22 cellular contexts compared by ENCODE assay signal in genomic region chr3:157111578-157111977, GRCh38. TPM values are rescaled to one million over a fixed set of nuclear protein-coding genes. Genes with fewer than 3 reads are reported as not detected.
DNase-seq lines count a peak whose midpoint lies in the region; ATAC-seq, FAIRE-seq and TF ChIP-seq lines count a peak whose summit lies in the region.
"Had no signal": no experiment of that assay in that cellular context is flagged by ENCODE, and none has a peak within 500 bp of the region (broad histone marks: within the 10 kb centered on the region; RNA-seq: fewer than 3 reads in every experiment).

No MANE protein-coding gene starts in this region.

- H3K4me3 Mint-ChIP-seq in chondrocyte (ENCODE audit: unreplicated experiment), result no peak overlapping the region

- peaks cover 3% of the 10 kb centered on the region for H3K4me1 Mint-ChIP-seq in chondrocyte (ENCODE audit: low read depth)

- H3K27me3 ChIP-seq in fibroblast of lung (ENCODE audit: control insufficient read depth, insufficient read depth, low read length), result no peaks in the 10 kb centered on the region
- H3K27me3 ChIP-seq in muscle layer of colon (ENCODE audit: control insufficient read depth in 1 of 2, insufficient read depth in 2 of 2, low read length in 2 of 2), result no peaks in the 10 kb centered on the region
- H3K27me3 ChIP-seq in HepG2 (ENCODE audit: control insufficient read depth in 1 of 2, insufficient read depth in 2 of 2, low read length in 2 of 2), result no peaks in the 10 kb centered on the region
- H3K27me3 ChIP-seq: BLaER1 had no signal

- H3K9me3 ChIP-seq in fibroblast of lung (ENCODE audit: control insufficient read depth, insufficient read depth, low read depth, low read length) (no peaks in the 10 kb centered on the region), muscle layer of colon (ENCODE audit: low read length) (no peaks in the 10 kb centered on the region), HepG2 (ENCODE audit: low read length) (no peaks in the 10 kb centered on the region)
- H3K9me3 ChIP-seq: BLaER1 had no signal

- POLR2A ChIA-PET in HepG2 (lab: Yijun Ruan, JAX), result interaction anchor here (1.6 to 14.4 kb wide), 2 partner anchors 17 to 24 kb away, joined by 3 to 166 read pairs; no protein-coding TSS in a partner anchor

- BruUV-seq in HepG2 (replicated peaks; lab: Mats Ljungman, UMichigan), result no TSS peak

- CTCF ChIA-PET in HepG2 (lab: Yijun Ruan, JAX; ENCODE audit: low intra/inter-chr PET ratio, low total read pairs), result no interaction called here

- WGBS in HepG2 (ENCODE audit: low lambda C conversion rate), result 84% methylated on average over 2 of the region's 3 CpGs

- ATAC-seq in HepG2, result no peak
- ATAC-seq: GM12878 had no signal

- DNase-seq in HCEC 1CT, result peak; percentile 30
- DNase-seq in OCI-M1 (lab: John Stamatoyannopoulos, UW), result peak; percentile 36
- DNase-seq in fibroblast of lung (ENCODE audit: low read depth in 2 of 2), result peak; percentile 42 to 58
- no peak for DNase-seq in HepG2 (ENCODE audit: low spot score)
- DNase-seq in C1 segment of cervical spinal cord (lab: John Stamatoyannopoulos, UW), result no peak
- DNase-seq in activated CD4-positive, alpha-beta T cell treated with anti-CD3 and anti-CD28 coated beads for 1 hour, result no peak
- no peak for DNase-seq in chondrocyte (ENCODE audit: low spot score)
- DNase-seq: DND-41, GM23248, MV-4-11, NCI-H1417, NCI-H1930, NCI-H446, NCI-H774, SHP77 had no signal

- H3K9ac ChIP-seq in fibroblast of lung (ENCODE audit: insufficient read depth, low read length), result no peak overlapping the region
- no peak overlapping the region for H3K9ac ChIP-seq in muscle layer of colon (ENCODE audit: low read length)
- H3K9ac ChIP-seq in HepG2 (ENCODE audit: insufficient read depth, low read depth, low read length), result no peak overlapping the region
- H3K9ac ChIP-seq: BLaER1, GM23248 had no signal

- intact Hi-C loops in HepG2 (cut with micrococcal nuclease; ENCODE audit: unreplicated experiment), result no loop called here

- no peak for FAIRE-seq in HepG2 (lab: Jason Lieb, UNC)
- FAIRE-seq: A204.1, G401.6, GM12878, HTR-8/SVneo had no signal

- in situ Hi-C loops in HepG2 (cut with HindIII; ENCODE audit: extremely low pct_ligation_motif_present, low pct_unique_long_range_greater_than_20kb), result no loop called here

- H3K27me3 Mint-ChIP-seq in chondrocyte (ENCODE audit: low read depth), result no peaks in the 10 kb centered on the region

- H3K4me3 ChIP-seq in fibroblast of lung (replicated peaks in 1 of 4; ENCODE audit: control extremely low read depth in 1 of 4, insufficient read depth in 1 of 4, low read depth in 3 of 4, low read length in 4 of 4) (no peak overlapping the region), muscle layer of colon (ENCODE audit: low read depth in 1 of 2, low read length in 2 of 2) (no peak overlapping the region), HepG2 (replicated peaks in 1 of 3; ENCODE audit: insufficient read depth in 1 of 3, low read depth in 2 of 3, low read length in 3 of 3) (no peak overlapping the region)
- H3K4me3 ChIP-seq: BLaER1, GM12878, GM23248 had no signal

- no peak overlapping the region for H3K27ac Mint-ChIP-seq in chondrocyte (ENCODE audit: unreplicated experiment)

- no peaks in the 10 kb centered on the region for H4K20me1 ChIP-seq in fibroblast of lung (ENCODE audit: control insufficient read depth, extremely low read depth, insufficient read depth, low read length)
- no peaks in the 10 kb centered on the region for H4K20me1 ChIP-seq in HepG2 (ENCODE audit: insufficient read depth, low read length)
- H4K20me1 ChIP-seq: BLaER1 had no signal

- H3K9me3 Mint-ChIP-seq in chondrocyte (ENCODE audit: low read depth), result no peaks in the 10 kb centered on the region

- no peak for TF ChIP-seq POLR2A in HepG2 (IDR thresholded peaks at IDR 0.05; ENCODE audit: insufficient read depth in 1 of 2, low read depth in 2 of 2, low read length in 2 of 2)

- H3K36me3 ChIP-seq in fibroblast of lung (ENCODE audit: control insufficient read depth, insufficient read depth, low read length) (no peaks in the 10 kb centered on the region), muscle layer of colon (ENCODE audit: insufficient read depth, low read length) (no peaks in the 10 kb centered on the region), HepG2 (replicated peaks in 1 of 2; ENCODE audit: control insufficient read depth in 1 of 2, insufficient read depth in 2 of 2, low read length in 2 of 2) (no peaks in the 10 kb centered on the region)
- H3K36me3 ChIP-seq: BLaER1 had no signal

- no peak overlapping the region for H3K4me2 ChIP-seq in fibroblast of lung (ENCODE audit: extremely low read depth, insufficient read depth, low read length)
- no peak overlapping the region for H3K4me2 ChIP-seq in HepG2 (ENCODE audit: low read depth, low read length)
- H3K4me2 ChIP-seq: BLaER1 had no signal

- H3K79me2 ChIP-seq in fibroblast of lung (ENCODE audit: control insufficient read depth, insufficient read depth, low read length) (no peaks in the 10 kb centered on the region), HepG2 (ENCODE audit: insufficient read depth, low read length) (no peaks in the 10 kb centered on the region)

- H3K36me3 Mint-ChIP-seq in chondrocyte (ENCODE audit: low read depth), result no peaks in the 10 kb centered on the region

- H3K27ac ChIP-seq in fibroblast of lung (ENCODE audit: insufficient read depth, low read length) (no peak overlapping the region), muscle layer of colon (ENCODE audit: low read depth, low read length) (peak overlapping the region; percentile 53), HepG2 (ENCODE audit: extremely low read length, insufficient read depth, low read length) (no peak overlapping the region)
- H3K27ac ChIP-seq: BLaER1, GM23248, HL-60 had no signal

- TF ChIP-seq RAD21 in HepG2 (CRISPR knock-in tag; IDR thresholded peaks at IDR 0.05), result no peak

- H3K4me1 ChIP-seq in fibroblast of lung (ENCODE audit: control insufficient read depth, extremely low read depth, insufficient read depth, low read length) (peaks cover 4% of the 10 kb centered on the region), muscle layer of colon (ENCODE audit: insufficient read depth, low read length) (peaks cover 46% of the 10 kb centered on the region), HepG2 (ENCODE audit: insufficient read depth, low read length) (peaks cover 53% of the 10 kb centered on the region)
- H3K4me1 ChIP-seq: BLaER1 had no signal

- no peak for TF ChIP-seq CTCF in fibroblast of lung (conservative IDR thresholded peaks at IDR 0.05 in 1 of 2, IDR thresholded peaks at IDR 0.05 in 1 of 2; ENCODE audit: low read depth in 1 of 2, low read length in 2 of 2)
- no peak for TF ChIP-seq CTCF in HepG2 (CRISPR knock-in tag; IDR thresholded peaks at IDR 0.05)
- TF ChIP-seq CTCF in chondrocyte (IDR thresholded peaks at IDR 0.05), result no peak

- H2AFZ ChIP-seq in fibroblast of lung (ENCODE audit: low read length) (no peak overlapping the region), HepG2 (ENCODE audit: low read length) (no peak overlapping the region)
- H2AFZ ChIP-seq: GM23248 had no signal

- no peak for TF ChIP-seq EP300 in HepG2 (IDR thresholded peaks at IDR 0.05; ENCODE audit: low read depth in 2 of 2, low read length in 2 of 2)
- TF ChIP-seq EP300 in HepG2 (CRISPR knock-in tag; IDR thresholded peaks at IDR 0.05; ENCODE audit: borderline replicate concordance), result no peak

TF ChIP-seq in HepG2, 621 proteins besides CTCF, POLR2A, EP300 and RAD21 (continues in another document):
- TF ChIP-seq NBN (conservative IDR thresholded peaks at IDR 0.05), result no peak
- TF ChIP-seq MTERF4 (CRISPR knock-in tag; IDR thresholded peaks at IDR 0.05), result no peak

RNA-seq across cellular contexts. Expression of gene CCNL1, which starts 48.4 kb away (rescaled TPM):
- total RNA-seq in fibroblast of lung (140 and 219 TPM in 2 replicates), HepG2 (2016; rRNA removed; fragmentation: Illumina TruSeq; extraction: Trizol) (23.5 and 151 TPM in 2 replicates), chondrocyte (63.9 to 73.1 TPM (median 70.0 TPM) in 3 replicates)
- polyA plus RNA-seq in fibroblast of lung (63.8 and 88.2 TPM in 2 replicates), HepG2 (2011; rRNA removed) (303 and 309 TPM in 2 replicates)
- polyA plus RNA-seq in fibroblast of lung (2012), result 27.8 and 35.7 TPM in 2 replicates
- polyA minus RNA-seq in fibroblast of lung (ENCODE audit: low replicate concordance), result 12.2 and 31.2 TPM in 2 replicates
- total RNA-seq in HepG2 (2016; cell fraction: cytosol; rRNA removed; fragmentation: Illumina TruSeq; extraction: Trizol; ENCODE audit: low read depth), result 18.9 and 19.9 TPM in 2 replicates
- 22.0 and 151 TPM in 2 replicates for total RNA-seq in HepG2 (2016; cell fraction: insoluble cytoplasmic fraction; rRNA removed; fragmentation: Illumina TruSeq; extraction: Trizol)
- 19.5 and 22.9 TPM in 2 replicates for total RNA-seq in HepG2 (2016; cell fraction: membrane; rRNA removed; fragmentation: Illumina TruSeq; extraction: Trizol)
- 552 TPM in 2 replicates for total RNA-seq in HepG2 (2016; cell fraction: nucleus; rRNA removed; fragmentation: Illumina TruSeq; extraction: Trizol)
- 35.9 and 39.3 TPM in 2 replicates for polyA plus RNA-seq in HepG2 (2011; cell fraction: cytosol; rRNA removed)
- polyA plus RNA-seq in HepG2 (2011; cell fraction: nucleus; rRNA removed), result 1,033 and 1,155 TPM in 2 replicates
- 118 and 121 TPM in 2 replicates for polyA plus RNA-seq in HepG2 (2012)
- 4.9 and 6.1 TPM in 2 replicates for polyA plus RNA-seq in HepG2 (2016; cell fraction: cytosol; fragmentation: Illumina TruSeq; extraction: Trizol; ENCODE audit: low read depth)
- 26.1 and 28.4 TPM in 2 replicates for polyA plus RNA-seq in HepG2 (2016; cell fraction: insoluble cytoplasmic fraction; fragmentation: Illumina TruSeq; extraction: Trizol; ENCODE audit: low read depth)
- 6.6 and 9.0 TPM in 2 replicates for polyA plus RNA-seq in HepG2 (2016; cell fraction: membrane; fragmentation: Illumina TruSeq; extraction: Trizol; ENCODE audit: low read depth)
- polyA plus RNA-seq in HepG2 (2016; cell fraction: nucleus; fragmentation: Illumina TruSeq; extraction: Trizol; ENCODE audit: insufficient read depth, low read depth), result 607 and 612 TPM in 2 replicates
- polyA minus RNA-seq in HepG2 (2011; rRNA and poly(A)+ RNA removed; ENCODE audit: low replicate concordance), result 138 and 193 TPM in 2 replicates
- polyA minus RNA-seq in HepG2 (2011; cell fraction: cytosol; rRNA and poly(A)+ RNA removed), result 30.6 and 49.5 TPM in 2 replicates
- polyA minus RNA-seq in HepG2 (2011; cell fraction: nucleus; rRNA and poly(A)+ RNA removed), result 1,410 and 1,557 TPM in 2 replicates

Comparison
In these comparisons a context has a peak if more than half of its experiments do, and no peak if none do; other contexts are left out.
1. DNase-seq: peak in HCEC 1CT (single experiment), OCI-M1 (single experiment) and fibroblast of lung (2 of 2); none in HepG2 (single experiment), C1 segment of cervical spinal cord (0 of 14), activated CD4-positive, alpha-beta T cell treated with anti-CD3 and anti-CD28 coated beads for 1 hour (single experiment) and chondrocyte (single experiment).